Comparison of ENCODE assay signal across 8 cellular contexts in genomic region chr19:54266133-54266532, GRCh38. TPM values are rescaled to one million over a fixed set of nuclear protein-coding genes. Genes with fewer than 3 reads are reported as not detected.
DNase-seq lines count a peak whose midpoint lies in the region; ATAC-seq and TF ChIP-seq lines count a peak whose summit lies in the region.

No MANE protein-coding gene starts in this region.

- peak; percentile 71 for TF ChIP-seq CTCF in AG09309 (IDR thresholded peaks at IDR 0.05; ENCODE audit: control insufficient read depth, insufficient read depth, low read depth, low read length, missing control alignments)
- peak; percentile 53 to 69 (median 56) for TF ChIP-seq CTCF in esophagus muscularis mucosa (IDR thresholded peaks at IDR 0.05)

- in situ Hi-C loops in GM23248 (cut with MboI): no loop called here

- H3K36me3 ChIP-seq in GM23248 (ENCODE audit: low read depth) (no peaks in the 10 kb centered on the region), esophagus muscularis mucosa (no peaks in the 10 kb centered on the region)

- H3K36me3 Mint-ChIP-seq in natural killer cell treated with Interleukin-12 subunit alpha and Interleukin-12 subunit beta and Interleukin-15 and Interleukin-18, amount 100 ng/mL, for 72 hours: no peaks in the 10 kb centered on the region

- no peak for TF ChIP-seq POLR2A in esophagus muscularis mucosa (IDR thresholded peaks at IDR 0.05; ENCODE audit: low read depth)

- H3K27ac ChIP-seq in GM23248 (no peak overlapping the region), esophagus muscularis mucosa (replicated peaks in 1 of 4) (no peak overlapping the region)

- TF ChIP-seq EP300 in esophagus muscularis mucosa (IDR thresholded peaks at IDR 0.05): no peak

- no peaks in the 10 kb centered on the region for H4K20me1 ChIP-seq in GM23248 (ENCODE audit: insufficient read depth)

- no peaks in the 10 kb centered on the region for H3K9me2 ChIP-seq in GM23248 (ENCODE audit: insufficient read depth)

- H3K4me3 ChIP-seq in AG09309 (ENCODE audit: control insufficient read depth, low read depth, low read length): no peak overlapping the region
- no peak overlapping the region for H3K4me3 ChIP-seq in GM23248
- no peak overlapping the region for H3K4me3 ChIP-seq in esophagus muscularis mucosa

- no peak overlapping the region for H3K4me3 Mint-ChIP-seq in natural killer cell treated with Interleukin-12 subunit alpha and Interleukin-12 subunit beta and Interleukin-15 and Interleukin-18, amount 100 ng/mL, for 72 hours

- DNase-seq in AG09309 (ENCODE audit: low read depth) (peak; percentile 4), GM23248 (peak; percentile 54), NOMO-1 (lab: John Stamatoyannopoulos, UW; ENCODE audit: unreplicated experiment in 2 of 2) (peak; percentile 14 to 61), esophagus muscularis mucosa (ENCODE audit: extremely low spot score) (no peak)
- DNase-seq in activated CD8-positive, alpha-beta memory T cell treated with anti-CD3 and anti-CD28 coated beads, Interleukin-2, amount 50 U/mL, for 1 hour (ENCODE audit: extremely low read depth): peak; percentile 12
- no peak for DNase-seq in natural killer cell treated with Interleukin-12 subunit alpha and Interleukin-12 subunit beta and Interleukin-15 and Interleukin-18, amount 100 ng/mL, for 72 hours (ENCODE audit: low spot score)
- peak in 5 of 6 experiments; percentile 4 to 74 (median 33) for DNase-seq in stimulated activated naive CD4-positive, alpha-beta T cell (lab: John Stamatoyannopoulos, UW)

- no peaks in the 10 kb centered on the region for H3K4me1 Mint-ChIP-seq in natural killer cell treated with Interleukin-12 subunit alpha and Interleukin-12 subunit beta and Interleukin-15 and Interleukin-18, amount 100 ng/mL, for 72 hours (ENCODE audit: low read depth in 2 of 2)

- peaks cover 19 to 25% of the 10 kb centered on the region in 2 donors for H3K27me3 Mint-ChIP-seq in natural killer cell treated with Interleukin-12 subunit alpha and Interleukin-12 subunit beta and Interleukin-15 and Interleukin-18, amount 100 ng/mL, for 72 hours

- no peak overlapping the region for H2AFZ ChIP-seq in GM23248

- ATAC-seq in natural killer cell treated with Interleukin-12 subunit alpha and Interleukin-12 subunit beta and Interleukin-15 and Interleukin-18, amount 100 ng/mL, for 72 hours: peak; percentile 56 to 67
- no peak for ATAC-seq in GM18519 (IDR thresholded peaks at IDR 0.05; ENCODE audit: low FRiP score, unreplicated experiment)

- H3K4me2 ChIP-seq in GM23248 (ENCODE audit: unreplicated experiment): no peak overlapping the region

- H3K9me3 Mint-ChIP-seq in natural killer cell treated with Interleukin-12 subunit alpha and Interleukin-12 subunit beta and Interleukin-15 and Interleukin-18, amount 100 ng/mL, for 72 hours: no peaks in the 10 kb centered on the region

- WGBS in GM23248 (ENCODE audit: low coverage in 1 of 2, low lambda C conversion rate in 2 of 2, missing lambda C conversion rate in 2 of 2), 2 experiments: 8 to 15% methylated on average over 6 of the region's 6 CpGs
- 7% methylated on average over 6 of the region's 6 CpGs for WGBS in esophagus muscularis mucosa

- no peak overlapping the region for H3K9ac ChIP-seq in GM23248

- no peaks in the 10 kb centered on the region for H3F3A ChIP-seq in GM23248 (ENCODE audit: insufficient read depth)

- H3K27ac Mint-ChIP-seq in natural killer cell treated with Interleukin-12 subunit alpha and Interleukin-12 subunit beta and Interleukin-15 and Interleukin-18, amount 100 ng/mL, for 72 hours: no peak overlapping the region

- no peaks in the 10 kb centered on the region for H3K79me2 ChIP-seq in GM23248 (ENCODE audit: insufficient read depth)

- H3K27me3 ChIP-seq in GM23248 (replicated peaks; ENCODE audit: insufficient read depth) (peaks cover 18% of the 10 kb centered on the region), esophagus muscularis mucosa (peaks cover 0 to 32% (median 0%) of the 10 kb centered on the region in 4 donors)

- H3K9me3 ChIP-seq in GM23248 (ENCODE audit: low read depth): no peaks in the 10 kb centered on the region
- no peaks in the 10 kb centered on the region for H3K9me3 ChIP-seq in esophagus muscularis mucosa

- intact Hi-C loops in esophagus muscularis mucosa (cut with DNase I): no loop called here

- H3K4me1 ChIP-seq in GM23248 (ENCODE audit: insufficient read depth): no peaks in the 10 kb centered on the region
- H3K4me1 ChIP-seq in esophagus muscularis mucosa: no peaks in the 10 kb centered on the region

RNA-seq across cellular contexts. Expression of gene LILRB5, which starts 9.1 kb away (rescaled TPM):
- not detected in 2 replicates for total RNA-seq in GM23248 (2014; rRNA removed; shearing (Covaris generic))
- not detected in 2 replicates for polyA plus RNA-seq in GM23248 (2016; fragmentation: Nextera tagmentation; extraction: Ambion mirVana)
- total RNA-seq in esophagus muscularis mucosa: 10 to 100 TPM; 16.6 to 26.6 (median 21.4) TPM
- not detected for total RNA-seq in natural killer cell treated with Interleukin-12 subunit alpha and Interleukin-12 subunit beta and Interleukin-15 and Interleukin-18, amount 100 ng/mL, for 72 hours

RNA-seq across cellular contexts. Expression of gene LILRB2, which starts 14.8 kb away (rescaled TPM):
- not detected in 2 replicates for total RNA-seq in GM23248 (2014; rRNA removed; shearing (Covaris generic))
- polyA plus RNA-seq in GM23248 (2016; fragmentation: Nextera tagmentation; extraction: Ambion mirVana): not detected in 2 replicates
- 1 to 10 TPM; 2.1 to 5.6 (median 2.6) TPM for total RNA-seq in esophagus muscularis mucosa
- total RNA-seq in natural killer cell treated with Interleukin-12 subunit alpha and Interleukin-12 subunit beta and Interleukin-15 and Interleukin-18, amount 100 ng/mL, for 72 hours: 1 to 10 TPM in 1 of 2 donors, not detected in 1; 1.5 TPM

RNA-seq across cellular contexts. Expression of gene LILRA6, which starts 23.5 kb away (rescaled TPM):
- not detected in 2 replicates for total RNA-seq in GM23248 (2014; rRNA removed; shearing (Covaris generic))
- polyA plus RNA-seq in GM23248 (2016; fragmentation: Nextera tagmentation; extraction: Ambion mirVana): not detected in 2 replicates
- total RNA-seq in esophagus muscularis mucosa: 1 to 10 TPM in 3 of 4 donors, under 1 TPM in 1; 0.86 to 2.9 (median 2.6) TPM
- under 1 TPM in 1 of 2 donors, not detected in 1; 0.47 TPM for total RNA-seq in natural killer cell treated with Interleukin-12 subunit alpha and Interleukin-12 subunit beta and Interleukin-15 and Interleukin-18, amount 100 ng/mL, for 72 hours

RNA-seq across cellular contexts. Expression of gene LILRB3, which starts 43.3 kb away (rescaled TPM):
- total RNA-seq in GM23248 (2014; rRNA removed; shearing (Covaris generic)): not detected in 2 replicates
- 0.13 and 0.53 TPM in 2 replicates for polyA plus RNA-seq in GM23248 (2016; fragmentation: Nextera tagmentation; extraction: Ambion mirVana)
- 10 to 100 TPM in 2 of 4 donors, 1 to 10 TPM in 2; 9.1 to 36.1 (median 11.3) TPM for total RNA-seq in esophagus muscularis mucosa
- under 1 TPM; 0.43 to 0.47 TPM for total RNA-seq in natural killer cell treated with Interleukin-12 subunit alpha and Interleukin-12 subunit beta and Interleukin-15 and Interleukin-18, amount 100 ng/mL, for 72 hours

RNA-seq across cellular contexts. Expression of gene LILRA5, which starts 46.8 kb away (rescaled TPM):
- total RNA-seq in GM23248 (2014; rRNA removed; shearing (Covaris generic)): not detected in 2 replicates
- polyA plus RNA-seq in GM23248 (2016; fragmentation: Nextera tagmentation; extraction: Ambion mirVana): not detected in 2 replicates
- total RNA-seq in esophagus muscularis mucosa: 10 to 100 TPM in 1 of 4 donors, 1 to 10 TPM in 3; 1.5 to 12.1 (median 2.7) TPM
- total RNA-seq in natural killer cell treated with Interleukin-12 subunit alpha and Interleukin-12 subunit beta and Interleukin-15 and Interleukin-18, amount 100 ng/mL, for 72 hours: not detected

Comparison
In these comparisons a context has a peak if more than half of its experiments do, and no peak if none do; other contexts are left out.
1. DNase-seq: peak in AG09309 (single experiment), GM23248 (single experiment), NOMO-1 (2 of 2), activated CD8-positive, alpha-beta memory T cell treated with anti-CD3 and anti-CD28 coated beads, Interleukin-2, amount 50 U/mL, for 1 hour (single experiment) and stimulated activated naive CD4-positive, alpha-beta T cell (5 of 6); none in esophagus muscularis mucosa (single experiment) and natural killer cell treated with Interleukin-12 subunit alpha and Interleukin-12 subunit beta and Interleukin-15 and Interleukin-18, amount 100 ng/mL, for 72 hours (single experiment).
2. RNA of gene LILRB5, which starts 9.1 kb away (total RNA-seq): 16.6 to 26.6 TPM in esophagus muscularis mucosa; not detected in natural killer cell treated with Interleukin-12 subunit alpha and Interleukin-12 subunit beta and Interleukin-15 and Interleukin-18, amount 100 ng/mL, for 72 hours and not detected in GM23248; every median in the first group is over 10 times any median in the second.